Comparison of ENCODE assay signal across 8 cellular contexts in the genomic region with DNA sequence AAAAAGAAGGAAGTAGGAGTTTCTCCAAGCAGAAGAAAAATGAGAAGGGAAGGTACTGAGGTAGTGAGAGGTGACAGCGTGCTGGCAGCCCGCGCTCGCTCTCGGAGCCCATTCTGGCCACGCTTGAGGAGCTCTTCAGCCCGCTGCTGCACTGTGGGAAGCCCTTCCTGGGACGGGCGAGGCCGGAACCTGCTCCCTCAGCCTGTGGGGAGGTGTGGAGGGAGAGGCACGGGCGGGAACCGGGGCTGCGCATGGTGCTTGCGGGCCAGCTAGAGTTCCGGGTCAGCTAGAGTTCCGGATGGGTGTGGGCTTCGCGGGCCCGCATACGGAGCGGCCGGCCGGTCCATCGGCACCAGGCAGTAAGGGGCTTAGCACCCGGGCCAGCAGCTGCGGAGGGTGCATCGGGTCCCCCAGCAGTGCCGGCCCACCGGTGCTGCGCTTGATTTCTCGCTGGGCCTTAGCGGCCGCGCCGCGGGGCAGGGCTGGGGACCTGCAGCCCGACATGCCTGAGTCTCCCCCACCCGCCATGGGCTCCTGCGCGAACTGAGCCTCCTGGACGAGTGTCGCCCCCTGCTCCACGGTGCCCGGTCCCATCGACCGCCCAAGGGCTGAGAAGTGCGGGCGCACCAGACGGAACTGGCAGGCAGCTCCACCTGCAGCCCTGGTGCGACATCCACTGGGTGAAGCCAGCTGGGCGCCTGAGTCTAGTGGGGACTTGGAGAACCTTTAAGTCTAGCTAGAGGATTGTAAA. TPM values are rescaled to one million over a fixed set of nuclear protein-coding genes. Genes with fewer than 3 reads are reported as not detected.
A peak's percentile ranks its signal among the peaks of the same experiment; 100 is the strongest.
DNase-seq lines count a peak whose midpoint lies in the region; ATAC-seq lines count a peak whose summit lies in the region.

No MANE protein-coding gene starts in this region.

- H3K36me3 Mint-ChIP-seq in CD8-positive, alpha-beta memory T cell, result no peaks in the 10 kb centered on the region
- H3K36me3 Mint-ChIP-seq in activated naive CD8-positive, alpha-beta T cell treated with anti-CD3 and anti-CD28 coated beads for 36 hours, result no peaks in the 10 kb centered on the region
- peaks cover 0 to 5% (median 4%) of the 10 kb centered on the region in 5 donors for H3K36me3 Mint-ChIP-seq in naive thymus-derived CD4-positive, alpha-beta T cell

- POLR2A ChIA-PET in CD8-positive, alpha-beta memory T cell (lab: Charles Lee), result no interaction called here
- POLR2A ChIA-PET in naive thymus-derived CD4-positive, alpha-beta T cell (lab: Charles Lee), result no interaction called here

- no peaks in the 10 kb centered on the region for H3K4me1 ChIP-seq in CD8-positive, alpha-beta memory T cell (ENCODE audit: insufficient read depth, low read length)
- no peaks in the 10 kb centered on the region for H3K4me1 ChIP-seq in naive thymus-derived CD4-positive, alpha-beta T cell (ENCODE audit: control insufficient read depth in 2 of 2, insufficient read depth in 2 of 2, low read length in 2 of 2)

- H3K9me3 Mint-ChIP-seq in CD8-positive, alpha-beta memory T cell, result peaks cover 0 to 7% (median 5%) of the 10 kb centered on the region in 5 donors
- H3K9me3 Mint-ChIP-seq in activated naive CD8-positive, alpha-beta T cell treated with anti-CD3 and anti-CD28 coated beads for 36 hours, result peaks cover 4% of the 10 kb centered on the region
- peaks cover 0 to 10% (median 3%) of the 10 kb centered on the region in 11 donors for H3K9me3 Mint-ChIP-seq in naive thymus-derived CD4-positive, alpha-beta T cell

- H3K27me3 Mint-ChIP-seq in CD8-positive, alpha-beta memory T cell, result peaks cover 50 to 81% of the 10 kb centered on the region in 2 donors
- peaks cover 81% of the 10 kb centered on the region for H3K27me3 Mint-ChIP-seq in activated naive CD8-positive, alpha-beta T cell treated with anti-CD3 and anti-CD28 coated beads for 36 hours
- H3K27me3 Mint-ChIP-seq in naive thymus-derived CD4-positive, alpha-beta T cell, result peaks cover 55 to 83% (median 68%) of the 10 kb centered on the region in 5 donors

- peak in 1 of 5 donors; percentile 10 for DNase-seq in CD8-positive, alpha-beta memory T cell
- DNase-seq in activated naive CD8-positive, alpha-beta T cell treated with anti-CD3 and anti-CD28 coated beads for 36 hours, result peak; percentile 35
- DNase-seq in naive thymus-derived CD4-positive, alpha-beta T cell, result peak in 4 of 9 donors; percentile 15 to 36 (median 22)
- DNase-seq in NCI-H187 treated with DMSO at 0.1 percent for 48 hours (lab: John Stamatoyannopoulos, UW), result no peak

- intact Hi-C loops in naive thymus-derived CD4-positive, alpha-beta T cell (cut with micrococcal nuclease), result no loop called here

- no peak overlapping the region for H3K27ac Mint-ChIP-seq in CD8-positive, alpha-beta memory T cell
- no peak overlapping the region for H3K27ac Mint-ChIP-seq in activated naive CD8-positive, alpha-beta T cell treated with anti-CD3 and anti-CD28 coated beads for 36 hours
- no peak overlapping the region for H3K27ac Mint-ChIP-seq in naive thymus-derived CD4-positive, alpha-beta T cell

- CTCF ChIA-PET in CD8-positive, alpha-beta memory T cell (lab: Charles Lee), result interaction anchor here (0.7 to 3.6 kb wide), 5 partner anchors 11 to 107 kb away, joined by 3 to 22 read pairs (median 3); no protein-coding TSS in a partner anchor
- CTCF ChIA-PET in naive thymus-derived CD4-positive, alpha-beta T cell (lab: Charles Lee), result interaction anchor here (0.9 to 1.9 kb wide), 3 partner anchors 17 to 344 kb away, joined by 3 to 8 read pairs (median 5); no protein-coding TSS in a partner anchor

- H3K4me3 ChIP-seq in CD8-positive, alpha-beta memory T cell (ENCODE audit: low read length), result no peak overlapping the region
- no peak overlapping the region for H3K4me3 ChIP-seq in naive thymus-derived CD4-positive, alpha-beta T cell (ENCODE audit: low read length)

- no peak overlapping the region for H3K27ac ChIP-seq in CD8-positive, alpha-beta memory T cell (ENCODE audit: low read depth, low read length)
- H3K27ac ChIP-seq in naive thymus-derived CD4-positive, alpha-beta T cell (ENCODE audit: low read depth, low read length), result no peak overlapping the region

- no peaks in the 10 kb centered on the region for H3K9me3 ChIP-seq in CD8-positive, alpha-beta memory T cell (ENCODE audit: low read length)
- H3K9me3 ChIP-seq in naive thymus-derived CD4-positive, alpha-beta T cell (ENCODE audit: control insufficient read depth in 2 of 3, low read length in 3 of 3), result no peaks in the 10 kb centered on the region

- ATAC-seq in HG03342 (IDR thresholded peaks at IDR 0.05; ENCODE audit: unreplicated experiment) (peak; percentile 41), GM18519 (IDR thresholded peaks at IDR 0.05; ENCODE audit: low FRiP score, unreplicated experiment) (no peak), GM21825 (IDR thresholded peaks at IDR 0.05; ENCODE audit: unreplicated experiment) (no peak), GM21381 (IDR thresholded peaks at IDR 0.05; ENCODE audit: unreplicated experiment) (no peak)
- ATAC-seq in naive thymus-derived CD4-positive, alpha-beta T cell, result peak; percentile 46

- no peaks in the 10 kb centered on the region for H3K36me3 ChIP-seq in CD8-positive, alpha-beta memory T cell (ENCODE audit: insufficient read depth, low read length)
- H3K36me3 ChIP-seq in naive thymus-derived CD4-positive, alpha-beta T cell (ENCODE audit: control insufficient read depth in 2 of 3, insufficient read depth in 3 of 3, low read length in 3 of 3), result no peaks in the 10 kb centered on the region

- H3K27me3 ChIP-seq in CD8-positive, alpha-beta memory T cell (ENCODE audit: insufficient read depth, low read length, poor library complexity, severe bottlenecking), result peaks cover 22% of the 10 kb centered on the region
- H3K27me3 ChIP-seq in naive thymus-derived CD4-positive, alpha-beta T cell (ENCODE audit: control insufficient read depth in 2 of 2, insufficient read depth in 2 of 2, low read length in 2 of 2), result peaks cover 0 to 3% of the 10 kb centered on the region in 2 donors

- H3K4me3 Mint-ChIP-seq in CD8-positive, alpha-beta memory T cell, result peak overlapping the region; percentile 43 to 75 (median 70)
- peak overlapping the region; percentile 56 for H3K4me3 Mint-ChIP-seq in activated naive CD8-positive, alpha-beta T cell treated with anti-CD3 and anti-CD28 coated beads for 36 hours
- H3K4me3 Mint-ChIP-seq in naive thymus-derived CD4-positive, alpha-beta T cell, result peak overlapping the region; percentile 25 to 87 (median 72)

- H3K4me1 Mint-ChIP-seq in CD8-positive, alpha-beta memory T cell, result peaks cover 4 to 5% (median 5%) of the 10 kb centered on the region in 3 donors
- peaks cover 2% of the 10 kb centered on the region for H3K4me1 Mint-ChIP-seq in activated naive CD8-positive, alpha-beta T cell treated with anti-CD3 and anti-CD28 coated beads for 36 hours
- peaks cover 5 to 11% (median 8%) of the 10 kb centered on the region in 7 donors for H3K4me1 Mint-ChIP-seq in naive thymus-derived CD4-positive, alpha-beta T cell

RNA-seq across cellular contexts. Expression of a gene that starts 11.1 kb away (rescaled TPM):
- total RNA-seq in CD8-positive, alpha-beta memory T cell, result under 1 TPM; 0.09 to 0.20 TPM
- polyA plus RNA-seq in CD8-positive, alpha-beta memory T cell, result 0.07 TPM
- not detected for total RNA-seq in activated naive CD8-positive, alpha-beta T cell treated with anti-CD3 and anti-CD28 coated beads for 36 hours
- 1 to 10 TPM in 1 of 5 experiments, not detected in 4; 1.3 TPM for total RNA-seq in naive thymus-derived CD4-positive, alpha-beta T cell
- not detected for polyA plus RNA-seq in naive thymus-derived CD4-positive, alpha-beta T cell

RNA-seq across cellular contexts. Expression of a gene that starts 31.2 kb away (rescaled TPM):
- 100 to 1,000 TPM; 425 to 427 TPM for total RNA-seq in CD8-positive, alpha-beta memory T cell
- polyA plus RNA-seq in CD8-positive, alpha-beta memory T cell, result 1.4 TPM
- 100 to 1,000 TPM; 414 to 424 TPM for total RNA-seq in activated naive CD8-positive, alpha-beta T cell treated with anti-CD3 and anti-CD28 coated beads for 36 hours
- 100 to 1,000 TPM in 1 of 5 experiments, 1 to 10 TPM in 1, under 1 TPM in 3; 0.13 to 330 (median 0.51) TPM for total RNA-seq in naive thymus-derived CD4-positive, alpha-beta T cell
- not detected for polyA plus RNA-seq in naive thymus-derived CD4-positive, alpha-beta T cell

RNA-seq across cellular contexts. Expression of a gene that starts 48.0 kb away (rescaled TPM):
- total RNA-seq in CD8-positive, alpha-beta memory T cell, result 1 to 10 TPM; 5.8 to 7.5 TPM
- 6.6 TPM for polyA plus RNA-seq in CD8-positive, alpha-beta memory T cell
- total RNA-seq in activated naive CD8-positive, alpha-beta T cell treated with anti-CD3 and anti-CD28 coated beads for 36 hours, result 1 to 10 TPM; 3.7 to 3.9 TPM
- 10 to 100 TPM in 2 of 5 experiments, 1 to 10 TPM in 3; 2.7 to 48.6 (median 6.8) TPM for total RNA-seq in naive thymus-derived CD4-positive, alpha-beta T cell
- 1 to 10 TPM; 1.3 to 1.7 TPM for polyA plus RNA-seq in naive thymus-derived CD4-positive, alpha-beta T cell

Comparison
In these comparisons a context has a peak if more than half of its experiments do, and no peak if none do; other contexts are left out.
1. ATAC-seq: peak in HG03342 (single experiment) and naive thymus-derived CD4-positive, alpha-beta T cell (single experiment); none in GM18519 (single experiment), GM21825 (single experiment) and GM21381 (single experiment).
2. Peak in every context shown above with its lines, with median percentiles within 50 percentile points of each other: H3K4me3 Mint-ChIP-seq.